ENCODE assay signal across 8 cellular contexts in the genomic region with DNA sequence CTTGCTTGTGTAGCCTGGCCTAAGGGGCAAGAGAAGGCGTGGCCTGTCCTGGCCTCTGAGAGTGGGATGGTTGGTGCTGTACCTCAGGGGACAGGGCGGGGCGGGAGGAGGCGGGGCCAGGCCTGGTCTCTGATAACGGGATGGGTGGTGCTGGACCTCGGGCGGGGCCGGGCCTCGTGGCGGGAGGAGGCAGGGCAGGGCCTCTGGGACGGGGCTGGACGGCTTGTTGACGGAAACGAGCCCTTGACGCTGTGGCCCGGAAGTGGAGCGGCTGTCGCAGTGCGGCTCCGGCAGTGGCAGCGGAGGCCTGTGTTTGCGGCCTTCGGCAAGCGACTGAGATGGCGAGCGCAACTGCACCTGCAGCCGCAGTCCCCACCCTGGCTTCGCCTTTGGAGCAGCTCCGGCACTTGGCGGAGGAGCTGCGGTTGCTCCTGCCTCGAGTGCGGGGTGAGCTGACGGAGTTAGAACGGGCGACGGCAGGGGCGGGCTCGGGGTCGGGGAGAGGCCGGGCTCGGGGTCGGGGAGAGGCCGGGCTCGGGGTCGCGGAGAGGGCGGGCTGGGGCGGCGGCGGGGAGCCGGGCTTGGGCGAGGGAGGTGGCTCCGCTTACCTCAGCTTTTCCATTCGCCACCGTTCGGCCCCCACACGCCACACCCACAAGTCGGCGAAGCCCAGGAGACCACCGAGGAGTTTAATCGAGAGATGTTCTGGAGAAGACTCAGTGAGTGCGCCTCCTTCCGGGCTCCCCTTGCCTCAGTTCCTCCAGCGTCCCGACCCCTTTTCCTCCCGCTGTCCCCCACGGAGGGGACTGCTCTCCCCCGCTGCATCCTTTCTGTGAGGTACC. TPM values are rescaled to one million over a fixed set of nuclear protein-coding genes. Genes with fewer than 3 reads are reported as not detected.
A peak's percentile ranks its signal among the peaks of the same experiment; 100 is the strongest.
DNase-seq lines count a peak whose midpoint lies in the region; TF ChIP-seq lines count a peak whose summit lies in the region.

A gene with protein sequence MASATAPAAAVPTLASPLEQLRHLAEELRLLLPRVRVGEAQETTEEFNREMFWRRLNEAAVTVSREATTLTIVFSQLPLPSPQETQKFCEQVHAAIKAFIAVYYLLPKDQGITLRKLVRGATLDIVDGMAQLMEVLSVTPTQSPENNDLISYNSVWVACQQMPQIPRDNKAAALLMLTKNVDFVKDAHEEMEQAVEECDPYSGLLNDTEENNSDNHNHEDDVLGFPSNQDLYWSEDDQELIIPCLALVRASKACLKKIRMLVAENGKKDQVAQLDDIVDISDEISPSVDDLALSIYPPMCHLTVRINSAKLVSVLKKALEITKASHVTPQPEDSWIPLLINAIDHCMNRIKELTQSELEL (plus strand): TSS at position 243 of the 842 bp plus-strand sequence. CDS start 96 bp downstream, at position 339.

- peak within 1 kb of the TSS; percentile 97 for H3K4me3 Mint-ChIP-seq in activated naive CD4-positive, alpha-beta T cell treated with anti-CD3 and anti-CD28 coated beads, Interleukin-2, amount 10 ng/mL, durations not matched to agents 7 days and 5 days

- H3K27me3 Mint-ChIP-seq in activated naive CD4-positive, alpha-beta T cell treated with anti-CD3 and anti-CD28 coated beads, Interleukin-2, amount 10 ng/mL, durations not matched to agents 7 days and 5 days = no peaks in the 10 kb centered on the region

- peaks cover 37% of the 10 kb centered on the region for H3K36me3 Mint-ChIP-seq in activated naive CD4-positive, alpha-beta T cell treated with anti-CD3 and anti-CD28 coated beads, Interleukin-2, amount 10 ng/mL, durations not matched to agents 7 days and 5 days

- DNase-seq in GM06990 (ENCODE audit: extremely low read depth, insufficient read length) (peak; percentile 97), HAP-1 (ENCODE audit: low spot score in 2 of 2) (peak; percentile 91 to 100), MG63 (peak; percentile 97), SK-N-SH (peak; percentile 97), germinal center (ENCODE audit: low spot score) (peak; percentile 97), nucleus accumbens (lab: John Stamatoyannopoulos, UW) (peak in 55 of 56 donors; percentile 31 to 89 (median 72))
- peak; percentile 94 for DNase-seq in activated naive CD4-positive, alpha-beta T cell treated with anti-CD3 and anti-CD28 coated beads, Interleukin-2, amount 10 ng/mL, durations not matched to agents 7 days and 5 days

- in situ Hi-C loops in HAP-1 (cut with MboI; ENCODE audit: low sequenced_read_pairs) = no loop called here

- H3K27me3 ChIP-seq in GM06990 (replicated peaks; ENCODE audit: control insufficient read depth, insufficient read depth, low read length) = no peaks in the 10 kb centered on the region
- no peaks in the 10 kb centered on the region for H3K27me3 ChIP-seq in HAP-1 (ENCODE audit: low read depth)
- no peaks in the 10 kb centered on the region for H3K27me3 ChIP-seq in MG63
- no peaks in the 10 kb centered on the region for H3K27me3 ChIP-seq in SK-N-SH (ENCODE audit: insufficient read depth)

- no peaks in the 10 kb centered on the region for H3K9me2 ChIP-seq in SK-N-SH

- WGBS in SK-N-SH (ENCODE audit: low lambda C conversion rate) = 6% methylated on average over 23 of the region's 69 CpGs

- H3K4me1 ChIP-seq in HAP-1 = peaks cover 10% of the 10 kb centered on the region
- H3K4me1 ChIP-seq in SK-N-SH (ENCODE audit: control insufficient read depth in 1 of 2, insufficient read depth in 2 of 2, low read depth in 1 of 2, low read length in 1 of 2) = peaks cover 0 to 10% of the 10 kb centered on the region in 2 experiments; a peak in 3 of 4 replicates

- POLR2A ChIA-PET in SK-N-SH (lab: Yijun Ruan, JAX) = interaction anchor here (0.6 to 0.9 kb wide), 2 partner anchors 122 to 260 kb away, joined by 3 read pairs; no protein-coding TSS in a partner anchor

- peaks cover 20% of the 10 kb centered on the region for H3F3A ChIP-seq in SK-N-SH (replicated peaks; ENCODE audit: insufficient read depth)

- no peaks in the 10 kb centered on the region for H3K9me3 Mint-ChIP-seq in activated naive CD4-positive, alpha-beta T cell treated with anti-CD3 and anti-CD28 coated beads, Interleukin-2, amount 10 ng/mL, durations not matched to agents 7 days and 5 days

- H3K36me3 ChIP-seq in GM06990 (ENCODE audit: control insufficient read depth, insufficient read depth, low read length) (peaks cover 4% of the 10 kb centered on the region), HAP-1 (replicated peaks) (peaks cover 24% of the 10 kb centered on the region), MG63 (peaks cover 15% of the 10 kb centered on the region), SK-N-SH (replicated peaks in 1 of 2; ENCODE audit: control insufficient read depth in 1 of 2, insufficient read depth in 2 of 2, low read length in 1 of 2) (peaks cover 16 to 23% of the 10 kb centered on the region in 2 experiments)

- CTCF ChIA-PET in SK-N-SH (lab: Yijun Ruan, JAX) = interaction anchor here (0.6 to 4.1 kb wide), 9 partner anchors 10 to 259 kb away, joined by 3 to 44 read pairs (median 5); no protein-coding TSS in a partner anchor
- CTCF ChIA-PET in activated naive CD4-positive, alpha-beta T cell treated with anti-CD3 and anti-CD28 coated beads, Interleukin-2, amount 10 ng/mL, durations not matched to agents 7 days and 5 days (lab: Charles Lee) = interaction anchor here (0.8 to 4.5 kb wide), 4 partner anchors 19 to 100 kb away, joined by 3 to 21 read pairs (median 8); no protein-coding TSS in a partner anchor

- H3K9ac ChIP-seq in SK-N-SH = peak within 1 kb of the TSS; percentile 59

- no peak for TF ChIP-seq EP300 in SK-N-SH (IDR thresholded peaks at IDR 0.05; ENCODE audit: borderline replicate concordance in 1 of 2, low read depth in 1 of 2, low read length in 1 of 2)

- TF ChIP-seq RAD21 in SK-N-SH (IDR thresholded peaks at IDR 0.05; ENCODE audit: low read length) = no peak

- peak within 1 kb of the TSS; percentile 81 for H3K4me2 ChIP-seq in SK-N-SH

- peak within 1 kb of the TSS; percentile 92 for H2AFZ ChIP-seq in SK-N-SH (ENCODE audit: low read depth)

- H3K4me3 ChIP-seq in GM06990 (replicated peaks; ENCODE audit: low read depth, low read length) = peak within 1 kb of the TSS; percentile 61
- H3K4me3 ChIP-seq in HAP-1 = peak within 1 kb of the TSS; percentile 65
- H3K4me3 ChIP-seq in MG63 = peak within 1 kb of the TSS; percentile 78
- peak within 1 kb of the TSS; percentile 75 to 88 for H3K4me3 ChIP-seq in SK-N-SH (ENCODE audit: low read depth in 2 of 2, low read length in 1 of 2)

- peaks cover 21% of the 10 kb centered on the region; the same call in 1 of the 2 replicates for H3K79me2 ChIP-seq in SK-N-SH (ENCODE audit: insufficient read depth)

- H3K9me3 ChIP-seq in HAP-1 = no peaks in the 10 kb centered on the region
- no peaks in the 10 kb centered on the region for H3K9me3 ChIP-seq in MG63
- H3K9me3 ChIP-seq in SK-N-SH = no peaks in the 10 kb centered on the region

- no peaks in the 10 kb centered on the region for H4K20me1 ChIP-seq in SK-N-SH (ENCODE audit: insufficient read depth)

- H3K27ac Mint-ChIP-seq in activated naive CD4-positive, alpha-beta T cell treated with anti-CD3 and anti-CD28 coated beads, Interleukin-2, amount 10 ng/mL, durations not matched to agents 7 days and 5 days = peak within 1 kb of the TSS; percentile 96

- peaks cover 42% of the 10 kb centered on the region for H3K4me1 Mint-ChIP-seq in activated naive CD4-positive, alpha-beta T cell treated with anti-CD3 and anti-CD28 coated beads, Interleukin-2, amount 10 ng/mL, durations not matched to agents 7 days and 5 days

- TF ChIP-seq CTCF in GM06990 (IDR thresholded peaks at IDR 0.05; ENCODE audit: insufficient read depth, low read length, poor library complexity, severe bottlenecking) (peak; percentile 57), SK-N-SH (IDR thresholded peaks at IDR 0.05) (peak; percentile 59)

- H3K27ac ChIP-seq in SK-N-SH (ENCODE audit: low read depth in 2 of 2, low read length in 1 of 2) (peak within 1 kb of the TSS; percentile 47 to 89), temporal lobe (ENCODE audit: low read depth, low read length) (peak within 1 kb of the TSS; percentile 85)

TF ChIP-seq in SK-N-SH, 30 proteins besides CTCF, POLR2A, EP300 and RAD21 (continues in another document):
- TF ChIP-seq EZH2phosphoT487 (IDR thresholded peaks at IDR 0.05; ENCODE audit: borderline replicate concordance, low read depth) (no peak), SMC3 (IDR thresholded peaks at IDR 0.05; ENCODE audit: low read depth, low read length) (peak; percentile 19; the same call in 1 of the 2 replicates), NRF1 (IDR thresholded peaks at IDR 0.05; ENCODE audit: low read depth, low read length) (no peak), IRF3 (IDR thresholded peaks at IDR 0.05; ENCODE audit: low read depth, low read length) (no peak), GATA2 (CRISPR knock-in tag; IDR thresholded peaks at IDR 0.05) (peak; percentile 47), SIN3A (IDR thresholded peaks at IDR 0.05; ENCODE audit: borderline replicate concordance, low read depth, low read length) (peak; percentile 90), ELF1 (IDR thresholded peaks at IDR 0.05) (peak; percentile 95), POLR2AphosphoS5 (IDR thresholded peaks at IDR 0.05; ENCODE audit: low read depth, low read length) (peak; percentile 82), RFX5 (IDR thresholded peaks at IDR 0.05; ENCODE audit: low read length) (peak; percentile 43; the same call in 1 of the 2 replicates), GABPA (IDR thresholded peaks at IDR 0.05; ENCODE audit: low read depth) (peak; percentile 71), TEAD4 (IDR thresholded peaks at IDR 0.05; ENCODE audit: borderline replicate concordance, insufficient read depth) (no peak)

RNA-seq across cellular contexts. Expression of the gene that starts here (rescaled TPM):
- 58.9 and 97.1 TPM in 2 replicates for total RNA-seq in MG63 (2014; rRNA removed; shearing (Covaris generic); ENCODE audit: low replicate concordance)
- polyA plus RNA-seq in SK-N-SH (2012; rRNA removed) = 63.6 and 81.7 TPM in 2 replicates
- 79.4 and 82.9 TPM in 2 replicates for polyA plus RNA-seq in SK-N-SH (2012; cell fraction: cytosol; rRNA removed)
- 56.2 and 70.6 TPM in 2 replicates for polyA plus RNA-seq in SK-N-SH (2012; cell fraction: nucleus; rRNA removed)
- 21.9 TPM for total RNA-seq in temporal lobe

Comparison
In these comparisons a context has a peak if more than half of its experiments do, and no peak if none do; other contexts are left out.
1. Peak in every context shown above with its lines: DNase-seq, H3K4me3 ChIP-seq and H3K27ac ChIP-seq.